8 cellular contexts compared by ENCODE assay signal in genomic region chr2:159711562-159712193, GRCh38. TPM values are rescaled to one million over a fixed set of nuclear protein-coding genes. Genes with fewer than 3 reads are reported as not detected.
DNase-seq lines count a peak whose midpoint lies in the region; ATAC-seq and TF ChIP-seq lines count a peak whose summit lies in the region.

No MANE protein-coding gene starts in this region.

- no peak for ATAC-seq in foreskin keratinocyte
- ATAC-seq in GM21529 (IDR thresholded peaks at IDR 0.05; ENCODE audit: unreplicated experiment), result no peak

- no peak for TF ChIP-seq EP300 in sigmoid colon (IDR thresholded peaks at IDR 0.05)

- H3K4me3 ChIP-seq in WI38 (ENCODE audit: low read depth, low read length) (peak overlapping the region; percentile 92), sigmoid colon (peak overlapping the region; percentile 92 to 95 (median 92))

- intact Hi-C loops in sigmoid colon (cut with DNase I), result loop anchor here (1.0 to 10.0 kb wide), 6 partner anchors 86 to 744 kb away; partner anchors contain the start of genes CD302, TANC1 and WDSUB1

- H3K27ac ChIP-seq in foreskin keratinocyte, result peak overlapping the region; percentile 92
- peak overlapping the region; percentile 97 to 99 (median 98) for H3K27ac ChIP-seq in sigmoid colon

- WGBS in sigmoid colon, 2 donors, result 0 to 2% methylated on average over 14 of the region's 14 CpGs

- H3K27me3 ChIP-seq in foreskin keratinocyte, result no peaks in the 10 kb centered on the region
- H3K27me3 ChIP-seq in sigmoid colon, result no peaks in the 10 kb centered on the region

- no peaks in the 10 kb centered on the region for H3K9me3 ChIP-seq in sigmoid colon

- H3K4me1 ChIP-seq in foreskin keratinocyte, result peaks cover 14% of the 10 kb centered on the region
- peaks cover 0 to 45% (median 42%) of the 10 kb centered on the region in 4 donors for H3K4me1 ChIP-seq in sigmoid colon

- peaks cover 0 to 13% (median 0%) of the 10 kb centered on the region in 4 donors for H3K36me3 ChIP-seq in sigmoid colon

- DNase-seq in NCI-H1694 (lab: John Stamatoyannopoulos, UW), result peak; percentile 94
- no peak for DNase-seq in NCI-H1694 treated with DMSO at 0.1 percent for 48 hours (lab: John Stamatoyannopoulos, UW)
- DNase-seq in foreskin keratinocyte, result peak in 1 of 2 donors; percentile 40
- DNase-seq in sigmoid colon, result no peak
- no peak for DNase-seq in NCI-H345 (lab: John Stamatoyannopoulos, UW)
- DNase-seq in activated CD4-positive, CD25-positive, alpha-beta regulatory T cell treated with anti-CD3 and anti-CD28 coated beads, Interleukin-2, amount 50 U/mL, for 72 hours, result no peak

- TF ChIP-seq CTCF in WI38 (IDR thresholded peaks at IDR 0.05; ENCODE audit: low read depth, low read length) (no peak), foreskin keratinocyte (conservative IDR thresholded peaks at IDR 0.05) (no peak), sigmoid colon (IDR thresholded peaks at IDR 0.05) (no peak)

- no peak for TF ChIP-seq POLR2A in sigmoid colon (IDR thresholded peaks at IDR 0.05)

RNA-seq across cellular contexts. Expression of gene MARCHF7, which starts 0.6 kb away (rescaled TPM):
- total RNA-seq in foreskin keratinocyte (85.2 and 98.1 TPM in 2 replicates), sigmoid colon (100 to 1,000 TPM in 2 of 4 donors, 10 to 100 TPM in 2; 89.9 to 112 (median 103) TPM)
- polyA plus RNA-seq in foreskin keratinocyte (26.7 and 28.9 TPM in 2 replicates), sigmoid colon (10 to 100 TPM; 21.0 to 35.5 (median 28.2) TPM)
